8 cellular contexts compared by ENCODE assay signal in the genomic region with DNA sequence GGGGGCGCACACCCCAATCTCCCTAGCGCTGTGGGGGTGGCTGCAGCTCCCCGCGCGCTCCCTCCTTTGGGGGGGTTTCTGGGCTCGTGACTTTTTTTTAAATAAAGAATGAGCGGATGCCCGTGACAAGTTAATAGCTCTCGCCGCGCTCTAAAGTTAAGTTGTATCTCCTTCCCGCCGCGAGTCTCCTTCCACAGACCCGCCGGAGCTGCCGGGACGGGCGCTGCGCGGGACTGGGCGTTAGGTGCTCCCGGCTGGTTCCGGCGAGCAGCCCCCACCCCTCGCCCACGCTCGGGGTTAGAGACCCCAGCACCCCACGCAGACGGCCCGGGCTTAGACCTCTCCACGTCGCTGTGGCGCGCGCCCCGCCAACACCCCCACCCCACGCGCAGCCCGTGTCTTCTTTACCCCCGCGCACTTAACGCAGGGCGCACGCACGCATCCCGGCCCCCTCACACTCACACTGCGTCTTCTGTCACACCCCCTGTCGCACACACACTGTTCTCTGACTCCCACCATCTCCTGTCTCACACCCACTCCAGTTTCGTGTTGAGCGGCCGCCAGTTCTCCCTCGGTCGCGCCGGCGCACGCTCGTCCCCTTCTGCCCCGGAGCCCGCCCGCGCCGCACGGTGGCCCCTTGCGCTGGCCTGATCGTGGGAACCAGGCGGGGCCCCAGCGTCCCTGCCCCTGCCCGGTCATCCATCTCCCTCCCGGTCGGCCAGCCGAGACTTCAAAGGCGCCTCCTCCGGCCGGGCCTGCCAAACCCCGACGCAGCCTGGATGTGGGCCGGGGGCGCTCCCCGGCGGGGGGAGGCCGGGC.
DNase-seq lines count a peak whose midpoint lies in the region; ATAC-seq and TF ChIP-seq lines count a peak whose summit lies in the region.

No MANE protein-coding gene starts in this region.

- H3K4me3 ChIP-seq in left ventricle myocardium inferior (peak overlapping the region; percentile 78), trophoblast cell (ENCODE audit: low read depth, low read length) (peak overlapping the region; percentile 81)

- peak overlapping the region; percentile 95 for H2AFZ ChIP-seq in trophoblast cell (ENCODE audit: insufficient read depth, low read length, poor library complexity)

- H3K18ac ChIP-seq in trophoblast cell (ENCODE audit: low read length) = peak overlapping the region; percentile 99

- peak overlapping the region; percentile 30 for H3K27ac Mint-ChIP-seq in activated naive CD8-positive, alpha-beta T cell treated with anti-CD3 and anti-CD28 coated beads, Interleukin-2, amount 10 ng/mL, durations not matched to agents 7 days and 5 days

- no peaks in the 10 kb centered on the region for H3K9me3 ChIP-seq in left ventricle myocardium inferior (replicated peaks)
- H3K9me3 ChIP-seq in trophoblast cell (ENCODE audit: insufficient read depth, low read depth, low read length) = peaks cover 2% of the 10 kb centered on the region

- TF ChIP-seq CTCF in left ventricle myocardium inferior (IDR thresholded peaks at IDR 0.05; ENCODE audit: borderline replicate concordance) = no peak

- peaks cover 53% of the 10 kb centered on the region for H3K27me3 ChIP-seq in left ventricle myocardium inferior (ENCODE audit: low read depth)
- no peaks in the 10 kb centered on the region for H3K27me3 ChIP-seq in trophoblast cell (ENCODE audit: insufficient read depth, low read length)

- peaks cover 7% of the 10 kb centered on the region for H3K4me1 Mint-ChIP-seq in activated naive CD8-positive, alpha-beta T cell treated with anti-CD3 and anti-CD28 coated beads, Interleukin-2, amount 10 ng/mL, durations not matched to agents 7 days and 5 days

- ATAC-seq in GM18867 (IDR thresholded peaks at IDR 0.05; ENCODE audit: unreplicated experiment) = peak; percentile 32
- peak; percentile 48 for ATAC-seq in activated naive CD8-positive, alpha-beta T cell treated with anti-CD3 and anti-CD28 coated beads, Interleukin-2, amount 10 ng/mL, durations not matched to agents 7 days and 5 days (ENCODE audit: low read depth)

- WGBS in trophoblast cell (ENCODE audit: extremely low coverage, insufficient coverage, insufficient read length) = no CpG with 5 or more reads among the region's 83 CpGs

- peak overlapping the region; percentile 97 for H4K91ac ChIP-seq in trophoblast cell (ENCODE audit: low read depth, low read length)

- peak overlapping the region; percentile 54 for H2BK12ac ChIP-seq in trophoblast cell (ENCODE audit: low read length)

- peak overlapping the region; percentile 79 for H4K8ac ChIP-seq in trophoblast cell (ENCODE audit: low read depth, low read length)

- peak overlapping the region; percentile 84 for H3K4me3 Mint-ChIP-seq in activated naive CD8-positive, alpha-beta T cell treated with anti-CD3 and anti-CD28 coated beads, Interleukin-2, amount 10 ng/mL, durations not matched to agents 7 days and 5 days

- peaks cover 8% of the 10 kb centered on the region for H3K79me2 ChIP-seq in trophoblast cell (ENCODE audit: control insufficient read depth, insufficient read depth, low read length, poor library complexity)

- DNase-seq in HuH-7.5 (ENCODE audit: low spot score) = peak; percentile 82
- DNase-seq in activated naive CD8-positive, alpha-beta T cell treated with anti-CD3 and anti-CD28 coated beads, Interleukin-2, amount 10 ng/mL, durations not matched to agents 7 days and 5 days = peak; percentile 49
- peak; percentile 26 for DNase-seq in left ventricle myocardium inferior
- DNase-seq in trophoblast cell = peak in 1 of 2 donors; percentile 24
- DNase-seq in NCI-H1105 treated with DMSO at 0.1 percent for 48 hours (lab: John Stamatoyannopoulos, UW) = no peak
- DNase-seq in T1000 (lab: John Stamatoyannopoulos, UW) = no peak
- no peak for DNase-seq in NCI-H128 (lab: John Stamatoyannopoulos, UW; ENCODE audit: unreplicated experiment)

- H3K9ac ChIP-seq in trophoblast cell (ENCODE audit: low read length) = peak overlapping the region; percentile 28

- H3K23ac ChIP-seq in trophoblast cell (ENCODE audit: low read length) = no peak overlapping the region

- peak overlapping the region; percentile 92 for H2BK5ac ChIP-seq in trophoblast cell (ENCODE audit: low read depth, low read length, poor library complexity)

- H3K4me1 ChIP-seq in left ventricle myocardium inferior (peaks cover 17% of the 10 kb centered on the region), trophoblast cell (ENCODE audit: control insufficient read depth in 1 of 2, insufficient read depth in 2 of 2, low read length in 2 of 2) (peaks cover 2 to 9% of the 10 kb centered on the region in 2 experiments)

- peak overlapping the region; percentile 97 for H2BK120ac ChIP-seq in trophoblast cell (ENCODE audit: insufficient read depth, low read length, poor library complexity)

- peaks cover 16% of the 10 kb centered on the region for H3K79me1 ChIP-seq in trophoblast cell (ENCODE audit: low read length)

- peak overlapping the region; percentile 83 for H4K12ac ChIP-seq in trophoblast cell (ENCODE audit: low read depth, low read length)

- H3K4me2 ChIP-seq in trophoblast cell (ENCODE audit: low read length) = peak overlapping the region; percentile 71

- H3K27ac ChIP-seq in left ventricle myocardium inferior (replicated peaks) (no peak overlapping the region), trophoblast cell (ENCODE audit: low read depth, low read length) (peak overlapping the region; percentile 72)

- H3K27me3 Mint-ChIP-seq in activated naive CD8-positive, alpha-beta T cell treated with anti-CD3 and anti-CD28 coated beads, Interleukin-2, amount 10 ng/mL, durations not matched to agents 7 days and 5 days = peaks cover 22% of the 10 kb centered on the region

- H3K4ac ChIP-seq in trophoblast cell (ENCODE audit: low read depth, low read length) = peak overlapping the region; percentile 98

- H2AK5ac ChIP-seq in trophoblast cell (ENCODE audit: low read length) = peak overlapping the region; percentile 71

- no peaks in the 10 kb centered on the region for H3K9me3 Mint-ChIP-seq in activated naive CD8-positive, alpha-beta T cell treated with anti-CD3 and anti-CD28 coated beads, Interleukin-2, amount 10 ng/mL, durations not matched to agents 7 days and 5 days

- H3K36me3 ChIP-seq in left ventricle myocardium inferior (no peaks in the 10 kb centered on the region), trophoblast cell (ENCODE audit: control insufficient read depth in 1 of 2, insufficient read depth in 2 of 2, low read length in 2 of 2) (no peaks in the 10 kb centered on the region)

- intact Hi-C loops in left ventricle myocardium inferior (cut with micrococcal nuclease) = no loop called here

- POLR2A ChIA-PET in activated naive CD8-positive, alpha-beta T cell treated with anti-CD3 and anti-CD28 coated beads, Interleukin-2, amount 10 ng/mL, durations not matched to agents 7 days and 5 days (lab: Charles Lee) = no interaction called here

- H3K14ac ChIP-seq in trophoblast cell (ENCODE audit: low read length) = peak overlapping the region; percentile 96

- H3K36me3 Mint-ChIP-seq in activated naive CD8-positive, alpha-beta T cell treated with anti-CD3 and anti-CD28 coated beads, Interleukin-2, amount 10 ng/mL, durations not matched to agents 7 days and 5 days = no peaks in the 10 kb centered on the region

Comparison
In these comparisons a context has a peak if more than half of its experiments do, and no peak if none do; other contexts are left out.
1. DNase-seq: peak in HuH-7.5 (single experiment), activated naive CD8-positive, alpha-beta T cell treated with anti-CD3 and anti-CD28 coated beads, Interleukin-2, amount 10 ng/mL, durations not matched to agents 7 days and 5 days (single experiment) and left ventricle myocardium inferior (single experiment); none in NCI-H1105 treated with DMSO at 0.1 percent for 48 hours (single experiment), T1000 (single experiment) and NCI-H128 (single experiment).